ENCODE assay signal across 20 cellular contexts in genomic region chr10:70417568-70417967, GRCh38. TPM values are rescaled to one million over a fixed set of nuclear protein-coding genes. Genes with fewer than 3 reads are reported as not detected.
DNase-seq lines count a peak whose midpoint lies in the region; ATAC-seq, FAIRE-seq and TF ChIP-seq lines count a peak whose summit lies in the region.
"Had no signal": no experiment of that assay in that cellular context is flagged by ENCODE, and none has a peak within 500 bp of the region (broad histone marks: within the 10 kb centered on the region; RNA-seq: fewer than 3 reads in every experiment).

No MANE protein-coding gene starts in this region.

- POLR2A ChIA-PET in AG04450 (lab: Yijun Ruan, JAX): interaction anchor here (3.3 kb wide), 1 partner anchor 13 kb away, joined by 31 read pairs; the partner anchor contains the start of gene EIF4EBP2

- CTCF ChIA-PET in AG04450 (lab: Charles Lee): interaction anchor here (1.2 to 1.8 kb wide), 2 partner anchors 11 to 196 kb away, joined by 4 to 6 read pairs; no protein-coding TSS in a partner anchor

- DNase-seq in AG04450 (ENCODE audit: low read depth, low spot score) (no peak), ELR (ENCODE audit: low read depth) (peak; percentile 27), adrenal gland (no peak), keratinocyte (ENCODE audit: low read depth, low spot score) (no peak), omental fat pad (ENCODE audit: low spot score) (no peak), small intestine (no peak)
- no peak for DNase-seq in stimulated activated CD4-positive, alpha-beta T cell treated with anti-CD3 and anti-CD28 coated beads, Interleukin-1b, Interleukin-23, amount 100 ng/mL, for 48 hours
- DNase-seq: activated CD4-positive, alpha-beta T cell treated with anti-CD3 and anti-CD28 coated beads, Interleukin-2, amount 50 U/mL, for 48 hours; DMS53; left ventricle myocardium superior; NCI-H187; NCI-H524; SJCRH30; substantia nigra had no signal

- H3K9me3 ChIP-seq in AG04450 (ENCODE audit: control insufficient read depth, insufficient read depth, low read length) (no peaks in the 10 kb centered on the region), adrenal gland (replicated peaks in 1 of 3) (no peaks in the 10 kb centered on the region), keratinocyte (ENCODE audit: control insufficient read depth, low read depth, low read length) (no peaks in the 10 kb centered on the region), small intestine (ENCODE audit: control insufficient read depth, low read depth) (no peaks in the 10 kb centered on the region)
- H3K9me3 ChIP-seq: BLaER1 treated with 17β-estradiol and CSF1 and Interleukin-3, amounts not matched to agents 10 nM and 100 nM; gastroesophageal sphincter; MG63; SJCRH30 had no signal

- ATAC-seq in omental fat pad (ENCODE audit: low FRiP score): no peak

- peaks cover 0 to 29% of the 10 kb centered on the region in 2 donors for H3K36me3 ChIP-seq in adrenal gland (replicated peaks in 1 of 2)
- H3K36me3 ChIP-seq in keratinocyte (ENCODE audit: control insufficient read depth in 2 of 2, extremely low read depth in 1 of 2, insufficient read depth in 2 of 2, low read length in 2 of 2): peaks cover 12 to 17% of the 10 kb centered on the region in 2 experiments
- H3K36me3 ChIP-seq in small intestine (ENCODE audit: control insufficient read depth in 2 of 2, insufficient read depth in 2 of 2, low read length in 2 of 2): peaks cover 7 to 18% of the 10 kb centered on the region in 2 donors

- WGBS in adrenal gland, 4 donors: 93 to 100% (median 100%) methylated on average over 1 of the region's 1 CpG
- 86 to 91% (median 87%) methylated on average over 1 of the region's 1 CpG for WGBS in small intestine, 3 donors

- H3K27me3 ChIP-seq in AG04450 (ENCODE audit: control insufficient read depth, insufficient read depth, low read length): no peaks in the 10 kb centered on the region
- no peaks in the 10 kb centered on the region for H3K27me3 ChIP-seq in adrenal gland
- H3K27me3 ChIP-seq in keratinocyte (ENCODE audit: control insufficient read depth, extremely low read depth, insufficient read depth, low read length): no peaks in the 10 kb centered on the region
- H3K27me3 ChIP-seq in small intestine (ENCODE audit: control insufficient read depth in 2 of 2, insufficient read depth in 2 of 2, low read length in 2 of 2): no peaks in the 10 kb centered on the region
- H3K27me3 ChIP-seq: BLaER1 treated with 17β-estradiol and CSF1 and Interleukin-3, amounts not matched to agents 10 nM and 100 nM; gastroesophageal sphincter; MG63; SJCRH30 had no signal

- no peak overlapping the region for H3K4me2 ChIP-seq in keratinocyte (ENCODE audit: control insufficient read depth, extremely low read depth, insufficient read depth, low read depth, low read length)
- H3K4me2 ChIP-seq: BLaER1 treated with 17β-estradiol and CSF1 and Interleukin-3, amounts not matched to agents 10 nM and 100 nM had no signal

- no peak overlapping the region for H3K9ac ChIP-seq in keratinocyte (ENCODE audit: control insufficient read depth, extremely low read depth, insufficient read depth, low read length)
- H3K9ac ChIP-seq: BLaER1 treated with 17β-estradiol and CSF1 and Interleukin-3, amounts not matched to agents 10 nM and 100 nM had no signal

- no peaks in the 10 kb centered on the region for H4K20me1 ChIP-seq in keratinocyte (ENCODE audit: control insufficient read depth, extremely low read depth, insufficient read depth, low read length)

- FAIRE-seq in keratinocyte (lab: Jason Lieb, UNC) (peak; percentile 48), small intestine (lab: Jason Lieb, UNC) (no peak)

- peaks cover 30 to 44% of the 10 kb centered on the region in 2 donors for H3K4me1 ChIP-seq in adrenal gland (replicated peaks in 1 of 2)
- H3K4me1 ChIP-seq in keratinocyte (ENCODE audit: control insufficient read depth, extremely low read depth, insufficient read depth, low read length): peaks cover 3% of the 10 kb centered on the region
- H3K4me1 ChIP-seq in small intestine (ENCODE audit: control insufficient read depth in 2 of 2, insufficient read depth in 1 of 2, low read depth in 1 of 2, low read length in 1 of 2): no peaks in the 10 kb centered on the region
- H3K4me1 ChIP-seq: SJCRH30 had no signal

- peaks cover 12% of the 10 kb centered on the region for H3K79me2 ChIP-seq in keratinocyte (ENCODE audit: control insufficient read depth, insufficient read depth, low read length)

- intact Hi-C loops in adrenal gland (cut with DNase I): no loop called here

- H3K4me3 ChIP-seq in AG04450 (ENCODE audit: low read depth, low read length) (no peak overlapping the region), adrenal gland (no peak overlapping the region), keratinocyte (ENCODE audit: control insufficient read depth in 2 of 3, extremely low read depth in 1 of 3, insufficient read depth in 2 of 3, low read depth in 1 of 3, low read length in 3 of 3) (no peak overlapping the region), small intestine (ENCODE audit: low read depth in 1 of 2, low read length in 2 of 2) (no peak overlapping the region)
- H3K4me3 ChIP-seq: BLaER1 treated with 17β-estradiol and CSF1 and Interleukin-3, amounts not matched to agents 10 nM and 100 nM; gastroesophageal sphincter; MG63; SJCRH30 had no signal

- H2AFZ ChIP-seq in keratinocyte (ENCODE audit: control insufficient read depth, low read length): no peak overlapping the region

- TF ChIP-seq POLR2A in adrenal gland (IDR thresholded peaks at IDR 0.05): no peak

- no peaks in the 10 kb centered on the region for H3K9me1 ChIP-seq in keratinocyte (ENCODE audit: control insufficient read depth, extremely low read depth, insufficient read depth, low read length)

- TF ChIP-seq CTCF in AG04450 (IDR thresholded peaks at IDR 0.05; ENCODE audit: low read depth, low read length) (no peak), adrenal gland (IDR thresholded peaks at IDR 0.05) (no peak), keratinocyte (optimal IDR thresholded peaks at IDR 0.05 in 1 of 3, IDR thresholded peaks at IDR 0.05 in 1 of 3, conservative IDR thresholded peaks at IDR 0.05 in 1 of 3; ENCODE audit: extremely low read depth in 1 of 3, insufficient read depth in 2 of 3, low read length in 3 of 3) (no peak), omental fat pad (IDR thresholded peaks at IDR 0.05) (no peak)

- dilution Hi-C loops in keratinocyte (cut with MboI; ENCODE audit: extremely low pct_ligation_motif_present, low sequenced_read_pairs): no loop called here

- peak overlapping the region; percentile 73 for H3K27ac ChIP-seq in AG04450 (ENCODE audit: low read depth, low read length)
- H3K27ac ChIP-seq in adrenal gland: peak overlapping the region in 3 of 5 donors; percentile 57 to 68 (median 68)
- no peak overlapping the region for H3K27ac ChIP-seq in keratinocyte (ENCODE audit: control insufficient read depth, insufficient read depth, low read length)
- no peak overlapping the region for H3K27ac ChIP-seq in small intestine (ENCODE audit: low read depth in 1 of 2, low read length in 1 of 2)
- H3K27ac ChIP-seq: BLaER1 treated with 17β-estradiol and CSF1 and Interleukin-3, amounts not matched to agents 10 nM and 100 nM; SJCRH30 had no signal

RNA-seq across cellular contexts. Expression of gene EIF4EBP2, which starts 13.6 kb away (rescaled TPM):
- polyA plus RNA-seq in AG04450 (2011; rRNA removed) (27.3 and 31.2 TPM in 2 replicates), adrenal gland (10 to 100 TPM; 17.7 to 57.9 (median 17.8) TPM), keratinocyte (10.2 to 22.2 TPM (median 18.9 TPM) in 3 replicates), small intestine (10 to 100 TPM; 30.2 to 63.3 (median 60.3) TPM)
- polyA minus RNA-seq in AG04450 (2011; rRNA and poly(A)+ RNA removed): 33.4 and 44.4 TPM in 2 replicates
- total RNA-seq in adrenal gland (100 to 1,000 TPM in 1 of 8 donors, 10 to 100 TPM in 7; 67.2 to 106 (median 71.6) TPM), omental fat pad (100 to 1,000 TPM; 104 to 195 (median 141) TPM)
- polyA plus RNA-seq in keratinocyte (2011; ENCODE audit: low read depth): 7.3 TPM
- polyA plus RNA-seq in keratinocyte (2011; cell fraction: cytosol; rRNA removed): 18.6 and 30.0 TPM in 2 replicates
- 13.2 and 15.8 TPM in 2 replicates for polyA plus RNA-seq in keratinocyte (2011; cell fraction: nucleus; rRNA removed)
- 15.1 and 18.2 TPM in 2 replicates for polyA plus RNA-seq in keratinocyte (2012; ENCODE audit: low replicate concordance)
- polyA minus RNA-seq in keratinocyte: 18.2 to 45.3 TPM (median 29.6 TPM) in 3 replicates
- polyA minus RNA-seq in keratinocyte (2011; cell fraction: cytosol; rRNA and poly(A)+ RNA removed): 33.2 TPM
- polyA minus RNA-seq in keratinocyte (2011; cell fraction: nucleus; rRNA and poly(A)+ RNA removed): 10.3 and 21.1 TPM in 2 replicates

RNA-seq across cellular contexts. Expression of gene NODAL, which starts 23.9 kb away (rescaled TPM):
- not detected in 2 replicates for polyA plus RNA-seq in AG04450 (2011; rRNA removed)
- polyA minus RNA-seq in AG04450 (2011; rRNA and poly(A)+ RNA removed): not detected in 2 replicates
- total RNA-seq in adrenal gland: not detected
- not detected for polyA plus RNA-seq in adrenal gland
- 0.30 to 0.46 TPM (median 0.45 TPM) in 3 replicates for polyA plus RNA-seq in keratinocyte
- 0.16 TPM for polyA plus RNA-seq in keratinocyte (2011; ENCODE audit: low read depth)
- polyA plus RNA-seq in keratinocyte (2011; cell fraction: cytosol; rRNA removed): 0.12 and 0.31 TPM in 2 replicates
- polyA plus RNA-seq in keratinocyte (2011; cell fraction: nucleus; rRNA removed): 0.73 and 0.80 TPM in 2 replicates
- polyA plus RNA-seq in keratinocyte (2012; ENCODE audit: low replicate concordance): 0.36 TPM in 1 of 2 replicates, not detected in the other
- polyA minus RNA-seq in keratinocyte: 0.58 to 0.92 TPM in 2 of 3 replicates, not detected in the other
- not detected for polyA minus RNA-seq in keratinocyte (2011; cell fraction: cytosol; rRNA and poly(A)+ RNA removed)
- polyA minus RNA-seq in keratinocyte (2011; cell fraction: nucleus; rRNA and poly(A)+ RNA removed): not detected in 2 replicates
- not detected for total RNA-seq in omental fat pad
- under 1 TPM in 1 of 3 donors, not detected in 2; 0.04 TPM for polyA plus RNA-seq in small intestine
- total RNA-seq: HT1080, left ventricle myocardium superior, OCI-LY7, pulmonary artery endothelial cell, SJCRH30 had no signal

RNA-seq across cellular contexts. Expression of gene LRRC20, which starts 35.1 kb away (rescaled TPM):
- polyA plus RNA-seq in AG04450 (2011; rRNA removed) (12.3 and 13.8 TPM in 2 replicates), adrenal gland (1 to 10 TPM; 1.7 to 6.0 (median 3.5) TPM), keratinocyte (0.54 to 1.6 TPM (median 0.93 TPM) in 3 replicates), small intestine (10 to 100 TPM in 1 of 3 donors, 1 to 10 TPM in 1, under 1 TPM in 1; 0.89 to 10.9 (median 1.4) TPM)
- polyA minus RNA-seq in AG04450 (2011; rRNA and poly(A)+ RNA removed): 6.6 and 13.3 TPM in 2 replicates
- total RNA-seq in adrenal gland (10 to 100 TPM in 3 of 8 donors, 1 to 10 TPM in 5; 4.9 to 24.1 (median 8.9) TPM), omental fat pad (1 to 10 TPM; 2.0 to 5.8 (median 2.5) TPM)
- 0.56 TPM for polyA plus RNA-seq in keratinocyte (2011; ENCODE audit: low read depth)
- polyA plus RNA-seq in keratinocyte (2011; cell fraction: cytosol; rRNA removed): 0.53 and 0.94 TPM in 2 replicates
- 0.56 and 0.85 TPM in 2 replicates for polyA plus RNA-seq in keratinocyte (2011; cell fraction: nucleus; rRNA removed)
- polyA plus RNA-seq in keratinocyte (2012; ENCODE audit: low replicate concordance): 1.1 and 1.9 TPM in 2 replicates
- 0.73 to 2.2 TPM (median 1.8 TPM) in 3 replicates for polyA minus RNA-seq in keratinocyte
- not detected for polyA minus RNA-seq in keratinocyte (2011; cell fraction: cytosol; rRNA and poly(A)+ RNA removed)
- polyA minus RNA-seq in keratinocyte (2011; cell fraction: nucleus; rRNA and poly(A)+ RNA removed): 0.21 and 0.54 TPM in 2 replicates

Comparison
In these comparisons a context has a peak if more than half of its experiments do, and no peak if none do; other contexts are left out.
1. H3K27ac ChIP-seq: peak in AG04450 (single experiment) and adrenal gland (3 of 5); none in keratinocyte (single experiment) and small intestine (0 of 2).